9 cellular contexts compared by ENCODE assay signal in genomic region chr20:45347297-45347935, GRCh38. TPM values are rescaled to one million over a fixed set of nuclear protein-coding genes. Genes with fewer than 3 reads are reported as not detected.
DNase-seq lines count a peak whose midpoint lies in the region; ATAC-seq, FAIRE-seq and TF ChIP-seq lines count a peak whose summit lies in the region.
"Had no signal": no experiment of that assay in that cellular context is flagged by ENCODE, and none has a peak within 500 bp of the region (broad histone marks: within the 10 kb centered on the region; RNA-seq: fewer than 3 reads in every experiment).

No MANE protein-coding gene starts in this region.

- intact Hi-C loops in mucosa of descending colon (cut with DNase I, micrococcal nuclease) = no loop called here

- no peaks in the 10 kb centered on the region for H3K9me3 ChIP-seq in A549
- H3K9me3 ChIP-seq in mucosa of descending colon = no peaks in the 10 kb centered on the region

- POLR2A ChIA-PET in A549 (lab: Yijun Ruan, JAX) = interaction anchor here (0.7 to 3.8 kb wide), 7 partner anchors 11 to 58 kb away, joined by 3 to 46 read pairs (median 9); partner anchors contain the start of gene SYS1

- no peak for TF ChIP-seq POLR2A in A549 (IDR thresholded peaks at IDR 0.05; ENCODE audit: low read length)
- no peak for TF ChIP-seq POLR2A in erythroblast (IDR thresholded peaks at IDR 0.05; ENCODE audit: low read length)

- WGBS in A549 (ENCODE audit: missing lambda C conversion rate) = 32% methylated on average over 6 of the region's 10 CpGs

- no peak for TF ChIP-seq RAD21 in A549 (conservative IDR thresholded peaks at IDR 0.05 in 1 of 2, IDR thresholded peaks at IDR 0.05 in 1 of 2)

- H3K4me3 ChIP-seq in A549 (peak overlapping the region; percentile 86), KMS-11 (IDR thresholded peaks at IDR 0.05; ENCODE audit: insufficient read depth, low read depth, low read length) (no peak overlapping the region), mucosa of descending colon (peak overlapping the region; percentile 69)

- H3K4me2 ChIP-seq in A549 (peak overlapping the region; percentile 98), KMS-11 (peak overlapping the region; percentile 79)

- H3K27ac ChIP-seq in A549 (peak overlapping the region; percentile 92 to 96), KMS-11 (no peak overlapping the region)

- peak overlapping the region; percentile 81 for H2AFZ ChIP-seq in KMS-11 (ENCODE audit: low read depth)

- FAIRE-seq in A549 (lab: Jason Lieb, UNC) = no peak
- FAIRE-seq: TTC549 had no signal

- H3K9ac ChIP-seq in KMS-11 = peak overlapping the region; percentile 69

- H3K79me2 ChIP-seq in KMS-11 (ENCODE audit: insufficient read depth, low read depth) = no peaks in the 10 kb centered on the region; the same call in none of the 2 replicates

- no peaks in the 10 kb centered on the region for H4K20me1 ChIP-seq in KMS-11 (ENCODE audit: insufficient read depth)

- H3K4me1 ChIP-seq in A549 (peaks cover 60% of the 10 kb centered on the region), KMS-11 (ENCODE audit: low read depth, poor library complexity, severe bottlenecking) (peaks cover 48% of the 10 kb centered on the region), mucosa of descending colon (ENCODE audit: low read depth) (peaks cover 34% of the 10 kb centered on the region)

- peak; percentile 4 to 32; a peak in 4 of 6 replicates for ATAC-seq in A549
- peak; percentile 6 for ATAC-seq in mucosa of descending colon

- CTCF ChIA-PET in A549 (lab: Yijun Ruan, JAX) = interaction anchor here (0.9 to 8.9 kb wide), 10 partner anchors 11 to 424 kb away, joined by 3 to 82 read pairs (median 10); partner anchors contain the start of gene SYS1

- DNase-seq in A549 (ENCODE audit: low read depth in 1 of 2, low spot score in 1 of 2) (no peak), dermis blood vessel endothelial cell (peak; percentile 20), mucosa of descending colon (no peak), C1 segment of cervical spinal cord (lab: John Stamatoyannopoulos, UW) (no peak), erythroblast (lab: John Stamatoyannopoulos, UW) (no peak), hippocampal formation (lab: John Stamatoyannopoulos, UW) (no peak), AML-193 (lab: John Stamatoyannopoulos, UW) (no peak)

- no peak for TF ChIP-seq EP300 in A549 (IDR thresholded peaks at IDR 0.05)

- H3K27me3 ChIP-seq in KMS-11 (ENCODE audit: insufficient read depth, low read depth) = no peaks in the 10 kb centered on the region

- H3K36me3 ChIP-seq in KMS-11 (ENCODE audit: insufficient read depth) (no peaks in the 10 kb centered on the region), mucosa of descending colon (ENCODE audit: low read depth) (no peaks in the 10 kb centered on the region)

- TF ChIP-seq CTCF in A549 (IDR thresholded peaks at IDR 0.05) (no peak), KMS-11 (conservative IDR thresholded peaks at IDR 0.05; ENCODE audit: low read depth, low read length) (no peak), mucosa of descending colon (IDR thresholded peaks at IDR 0.05) (no peak)

TF ChIP-seq in A549, 52 proteins besides CTCF, POLR2A, EP300 and RAD21:
- TF ChIP-seq RNF2 (IDR thresholded peaks at IDR 0.05; ENCODE audit: borderline replicate concordance, low read depth) = no peak
- TF ChIP-seq ZFP36 (IDR thresholded peaks at IDR 0.05; ENCODE audit: borderline replicate concordance, partially characterized antibody) = no peak
- no peak for TF ChIP-seq E2F6 (IDR thresholded peaks at IDR 0.05; ENCODE audit: borderline replicate concordance, low read depth)
- no peak for TF ChIP-seq HDAC2 (IDR thresholded peaks at IDR 0.05)
- TF ChIP-seq RCOR1 (IDR thresholded peaks at IDR 0.05; ENCODE audit: low read depth, low read length) = no peak
- TF ChIP-seq ESRRA (IDR thresholded peaks at IDR 0.05; ENCODE audit: borderline replicate concordance, low read length) = no peak
- no peak for TF ChIP-seq RARB (CRISPR knock-in tag; IDR thresholded peaks at IDR 0.05)

RNA-seq across cellular contexts. Expression of gene SDC4, which starts 0.8 kb away (rescaled TPM):
- polyA plus RNA-seq in A549 (2011; rRNA removed) = 27.4 and 29.0 TPM in 2 replicates
- 13.1 and 17.7 TPM in 2 replicates for polyA plus RNA-seq in A549 (2012; cell fraction: cytosol; rRNA removed)
- 12.6 and 21.5 TPM in 2 replicates for polyA plus RNA-seq in A549 (2012; cell fraction: nucleus; rRNA removed)
- 35.6 to 40.2 TPM (median 39.2 TPM) in 3 replicates for polyA plus RNA-seq in A549 (2017; fragmentation: RNase III; extraction: RNeasy Plus Mini Kit Qiagen cat#74134 plus additional on column Dnase treatment)
- polyA minus RNA-seq in A549 (2011; rRNA and poly(A)+ RNA removed) = 43.3 and 43.7 TPM in 2 replicates
- 41.5 and 79.3 TPM in 2 replicates for total RNA-seq in dermis blood vessel endothelial cell
- total RNA-seq in mucosa of descending colon = 100 to 1,000 TPM; 114 to 145 (median 122) TPM

RNA-seq across cellular contexts. Expression of gene SYS1, which starts 15.5 kb away (rescaled TPM):
- polyA plus RNA-seq in A549 (2011; rRNA removed) (27.6 and 30.5 TPM in 2 replicates), A549 (2017; fragmentation: RNase III; extraction: RNeasy Plus Mini Kit Qiagen cat#74134 plus additional on column Dnase treatment) (20.2 to 20.5 TPM (median 20.2 TPM) in 3 replicates)
- polyA plus RNA-seq in A549 (2012; cell fraction: cytosol; rRNA removed) = 46.0 and 62.2 TPM in 2 replicates
- 54.1 and 71.4 TPM in 2 replicates for polyA plus RNA-seq in A549 (2012; cell fraction: nucleus; rRNA removed)
- 47.1 and 63.5 TPM in 2 replicates for polyA minus RNA-seq in A549 (2011; rRNA and poly(A)+ RNA removed)
- total RNA-seq in dermis blood vessel endothelial cell (23.3 and 26.2 TPM in 2 replicates), mucosa of descending colon (10 to 100 TPM; 37.2 to 41.7 (median 39.9) TPM)

RNA-seq across cellular contexts. Expression of gene TP53TG5, which starts 30.7 kb away (rescaled TPM):
- polyA plus RNA-seq in A549 (2011; rRNA removed) (not detected in 2 replicates), A549 (2017; fragmentation: RNase III; extraction: RNeasy Plus Mini Kit Qiagen cat#74134 plus additional on column Dnase treatment) (not detected in 3 replicates)
- polyA plus RNA-seq in A549 (2012; cell fraction: cytosol; rRNA removed) = not detected in 2 replicates
- polyA plus RNA-seq in A549 (2012; cell fraction: nucleus; rRNA removed) = not detected in 2 replicates
- polyA minus RNA-seq in A549 (2011; rRNA and poly(A)+ RNA removed) = not detected in 2 replicates
- total RNA-seq in dermis blood vessel endothelial cell (not detected in 2 replicates), mucosa of descending colon (1 to 10 TPM; 1.4 to 2.1 (median 1.6) TPM)

RNA-seq across cellular contexts. Expression of gene MATN4, which starts 39.3 kb away (rescaled TPM):
- polyA plus RNA-seq in A549 (2011; rRNA removed) = 0.04 TPM in 1 of 2 replicates, not detected in the other
- polyA plus RNA-seq in A549 (2012; cell fraction: cytosol; rRNA removed) = 0.14 and 0.17 TPM in 2 replicates
- 0.37 and 0.49 TPM in 2 replicates for polyA plus RNA-seq in A549 (2012; cell fraction: nucleus; rRNA removed)
- 0.05 to 0.08 TPM (median 0.05 TPM) in 3 replicates for polyA plus RNA-seq in A549 (2017; fragmentation: RNase III; extraction: RNeasy Plus Mini Kit Qiagen cat#74134 plus additional on column Dnase treatment)
- not detected in 2 replicates for polyA minus RNA-seq in A549 (2011; rRNA and poly(A)+ RNA removed)
- 0.09 and 0.17 TPM in 2 replicates for total RNA-seq in dermis blood vessel endothelial cell
- total RNA-seq in mucosa of descending colon = under 1 TPM in 2 of 3 donors, not detected in 1; 0.17 to 0.22 TPM

RNA-seq across cellular contexts. Expression of gene RBPJL, which starts 40.8 kb away (rescaled TPM):
- not detected in 2 replicates for polyA plus RNA-seq in A549 (2011; rRNA removed)
- 0.01 TPM in 1 of 2 replicates, not detected in the other for polyA plus RNA-seq in A549 (2012; cell fraction: cytosol; rRNA removed)
- not detected in 2 replicates for polyA plus RNA-seq in A549 (2012; cell fraction: nucleus; rRNA removed)
- polyA plus RNA-seq in A549 (2017; fragmentation: RNase III; extraction: RNeasy Plus Mini Kit Qiagen cat#74134 plus additional on column Dnase treatment) = not detected in 3 replicates
- not detected in 2 replicates for polyA minus RNA-seq in A549 (2011; rRNA and poly(A)+ RNA removed)
- not detected in 2 replicates for total RNA-seq in dermis blood vessel endothelial cell
- total RNA-seq in mucosa of descending colon = not detected
